ENCODE assay signal across 11 cellular contexts in genomic region chrX:153921511-153922285, GRCh38. TPM values are rescaled to one million over a fixed set of nuclear protein-coding genes. Genes with fewer than 3 reads are reported as not detected.
DNase-seq lines count a peak whose midpoint lies in the region; ATAC-seq and TF ChIP-seq lines count a peak whose summit lies in the region.
"Had no signal": no experiment of that assay in that cellular context is flagged by ENCODE, and none has a peak within 500 bp of the region (broad histone marks: within the 10 kb centered on the region; RNA-seq: fewer than 3 reads in every experiment).

No MANE protein-coding gene starts in this region.

- no peak for ATAC-seq in HG02973 (IDR thresholded peaks at IDR 0.05; ENCODE audit: unreplicated experiment)

- DNase-seq in NCI-H1417 (lab: John Stamatoyannopoulos, UW) (peak in 2 of 3 experiments; percentile 56 to 67), NCI-H1417 treated with DMSO at 0.1 percent for 48 hours (lab: John Stamatoyannopoulos, UW) (no peak), NCI-H2107 (lab: John Stamatoyannopoulos, UW) (peak; percentile 54), mammary epithelial cell (no peak), osteoblast (ENCODE audit: insufficient read length, low spot score, missing footprints) (peak; percentile 81), GM13977 (ENCODE audit: low spot score) (no peak), NAMALWA (ENCODE audit: low spot score) (no peak)
- DNase-seq: effector CD8-positive, alpha-beta T cell; MG63 had no signal

- H3K9me3 ChIP-seq in mammary epithelial cell (replicated peaks; ENCODE audit: insufficient read depth, low read length) (no peaks in the 10 kb centered on the region), osteoblast (ENCODE audit: low read depth, low read length) (no peaks in the 10 kb centered on the region)
- H3K9me3 ChIP-seq: MG63 had no signal

- H3K79me2 ChIP-seq in mammary epithelial cell (ENCODE audit: insufficient read depth, low read length) (no peaks in the 10 kb centered on the region), osteoblast (ENCODE audit: insufficient read depth, low read length) (no peaks in the 10 kb centered on the region)

- H4K20me1 ChIP-seq in mammary epithelial cell (ENCODE audit: insufficient read depth, low read length) (no peaks in the 10 kb centered on the region), osteoblast (ENCODE audit: insufficient read depth, low read length) (peaks cover under 1% of the 10 kb centered on the region)

- H2AFZ ChIP-seq in mammary epithelial cell (ENCODE audit: low read depth, low read length) (peak overlapping the region; percentile 73), osteoblast (ENCODE audit: low read length) (no peak overlapping the region)

- H3K4me1 ChIP-seq in mammary epithelial cell (ENCODE audit: insufficient read depth, low read length) (peaks cover 19% of the 10 kb centered on the region), osteoblast (ENCODE audit: insufficient read depth, low read length) (no peaks in the 10 kb centered on the region)

- in situ Hi-C loops in mammary epithelial cell (cut with MboI; ENCODE audit: low sequenced_read_pairs in 2 of 2) (no loop called here), GM13977 (cut with MboI; ENCODE audit: low pct_unique_long_range_greater_than_20kb, low sequenced_read_pairs, unreplicated experiment) (no loop called here)

- CTCF ChIA-PET in mammary epithelial cell (lab: Charles Lee; ENCODE audit: low non-redundant PET): no interaction called here

- dilution Hi-C loops in mammary epithelial cell (cut with HindIII; ENCODE audit: low sequenced_read_pairs): loop anchor here (5.0 kb wide), 4 partner anchors 34 to 99 kb away; partner anchors contain the start of genes IRAK1 and L1CAM

- H3K4me2 ChIP-seq in mammary epithelial cell (ENCODE audit: insufficient read depth, low read depth, low read length): peak overlapping the region; percentile 50
- no peak overlapping the region for H3K4me2 ChIP-seq in osteoblast (ENCODE audit: insufficient read depth, low read length)

- H3K27me3 ChIP-seq in mammary epithelial cell (ENCODE audit: insufficient read depth, low read length): no peaks in the 10 kb centered on the region
- H3K27me3 ChIP-seq in osteoblast (ENCODE audit: insufficient read depth, low read length): peaks cover 12% of the 10 kb centered on the region
- H3K27me3 ChIP-seq: MG63 had no signal

- H3K36me3 ChIP-seq in mammary epithelial cell (ENCODE audit: insufficient read depth, low read length) (no peaks in the 10 kb centered on the region), osteoblast (ENCODE audit: insufficient read depth, low read length) (no peaks in the 10 kb centered on the region)
- H3K36me3 ChIP-seq: MG63 had no signal

- intact Hi-C loops in mammary epithelial cell (cut with micrococcal nuclease): no loop called here

- no peak overlapping the region for H3K27ac ChIP-seq in mammary epithelial cell (ENCODE audit: insufficient read depth, low read depth, low read length)
- H3K27ac ChIP-seq in osteoblast (ENCODE audit: low read depth, low read length): no peak overlapping the region

- BruUV-seq in mammary epithelial cell (replicated peaks; lab: Mats Ljungman, UMichigan): no TSS peak

- no peak overlapping the region for H3K9ac ChIP-seq in mammary epithelial cell (ENCODE audit: insufficient read depth, low read length)

- WGBS in mammary epithelial cell (ENCODE audit: low coverage, missing lambda C conversion rate): 46% methylated on average over 16 of the region's 36 CpGs

- TF ChIP-seq CTCF in mammary epithelial cell (conservative IDR thresholded peaks at IDR 0.05 in 1 of 2, IDR thresholded peaks at IDR 0.05 in 1 of 2; ENCODE audit: extremely low read depth in 1 of 2, insufficient read depth in 1 of 2, low read depth in 1 of 2, low read length in 2 of 2) (no peak), osteoblast (IDR thresholded peaks at IDR 0.05; ENCODE audit: extremely low read depth, low read depth, low read length) (no peak), GM13977 (IDR thresholded peaks at IDR 0.05; ENCODE audit: extremely low read depth, insufficient read depth, missing control alignments) (no peak)

- H3K4me3 ChIP-seq in mammary epithelial cell (replicated peaks in 1 of 3; ENCODE audit: insufficient read depth in 1 of 3, low read depth in 2 of 3, low read length in 3 of 3) (no peak overlapping the region), osteoblast (ENCODE audit: insufficient read depth, low read length) (no peak overlapping the region)
- H3K4me3 ChIP-seq: MG63 had no signal

RNA-seq across cellular contexts. Expression of gene ARHGAP4, which starts 4.4 kb away (rescaled TPM):
- total RNA-seq in mammary epithelial cell (1 to 10 TPM; 1.3 to 2.3 TPM), osteoblast (0.88 and 1.4 TPM in 2 replicates)
- 0.66 TPM for polyA plus RNA-seq in mammary epithelial cell
- polyA minus RNA-seq in mammary epithelial cell: 3.4 TPM

RNA-seq across cellular contexts. Expression of gene NAA10, which starts 13.1 kb away (rescaled TPM):
- 100 to 1,000 TPM in 1 of 2 donors, 10 to 100 TPM in 1; 90.4 to 115 TPM for total RNA-seq in mammary epithelial cell
- 193 TPM for polyA plus RNA-seq in mammary epithelial cell
- polyA minus RNA-seq in mammary epithelial cell: 94.6 TPM
- total RNA-seq in osteoblast: 43.4 and 46.3 TPM in 2 replicates

RNA-seq across cellular contexts. Expression of gene AVPR2, which starts 17.2 kb away (rescaled TPM):
- total RNA-seq in mammary epithelial cell: not detected
- not detected for polyA plus RNA-seq in mammary epithelial cell
- not detected for polyA minus RNA-seq in mammary epithelial cell
- not detected in 2 replicates for total RNA-seq in osteoblast
- total RNA-seq: H1 had no signal

RNA-seq across cellular contexts. Expression of gene RENBP, which starts 22.7 kb away (rescaled TPM):
- not detected for total RNA-seq in mammary epithelial cell
- not detected for polyA plus RNA-seq in mammary epithelial cell
- not detected for polyA minus RNA-seq in mammary epithelial cell
- 6.5 TPM in 2 replicates for total RNA-seq in osteoblast

RNA-seq across cellular contexts. Expression of gene L1CAM, which starts 35.7 kb away (rescaled TPM):
- total RNA-seq in mammary epithelial cell (10 to 100 TPM; 46.2 to 96.4 TPM), osteoblast (under 0.01 TPM in 2 replicates)
- 36.5 TPM for polyA plus RNA-seq in mammary epithelial cell
- polyA minus RNA-seq in mammary epithelial cell: 122 TPM

Comparison
In these comparisons a context has a peak if more than half of its experiments do, and no peak if none do; other contexts are left out.
1. DNase-seq: peak in NCI-H1417 (2 of 3), NCI-H2107 (single experiment) and osteoblast (single experiment); none in NCI-H1417 treated with DMSO at 0.1 percent for 48 hours (single experiment), mammary epithelial cell (single experiment), GM13977 (single experiment) and NAMALWA (single experiment).